In the genomic region with DNA sequence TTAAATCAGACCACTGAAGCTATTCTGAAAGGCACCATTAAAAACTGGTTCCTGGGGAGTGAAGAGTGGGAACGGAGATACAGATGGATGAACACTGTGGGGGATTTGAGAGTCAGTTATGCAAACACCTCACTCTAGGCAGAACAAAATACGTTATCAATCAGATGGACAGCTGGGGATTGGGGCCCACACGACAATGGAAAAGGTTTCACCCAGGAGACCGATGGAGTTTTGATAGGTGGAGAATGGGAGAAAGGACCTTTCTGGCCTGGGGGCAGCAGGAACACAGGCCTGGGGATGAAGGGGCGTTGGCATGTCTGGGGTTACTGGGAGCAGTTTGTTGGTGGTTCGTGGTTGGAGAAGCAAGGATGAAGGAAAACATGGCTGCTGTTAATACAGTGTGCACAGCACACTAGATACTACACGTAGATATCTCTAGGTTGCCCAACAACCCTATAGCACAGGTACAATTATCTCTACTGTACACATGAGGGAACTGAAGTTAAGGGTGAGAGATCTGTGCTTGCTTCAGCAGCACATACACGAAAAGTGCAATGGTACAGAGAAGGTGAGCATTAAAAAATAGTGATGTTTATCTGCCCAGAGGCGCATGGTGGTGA, we compare ENCODE assay signal across 14 cellular contexts. TPM values are rescaled to one million over a fixed set of nuclear protein-coding genes. Genes with fewer than 3 reads are reported as not detected.
DNase-seq lines count a peak whose midpoint lies in the region; ATAC-seq, FAIRE-seq and TF ChIP-seq lines count a peak whose summit lies in the region.
"Had no signal": no experiment of that assay in that cellular context is flagged by ENCODE, and none has a peak within 500 bp of the region (broad histone marks: within the 10 kb centered on the region; RNA-seq: fewer than 3 reads in every experiment).

No MANE protein-coding gene starts in this region.

- no peaks in the 10 kb centered on the region for H3K36me3 ChIP-seq in right atrium auricular region

- H3K4me1 ChIP-seq in right atrium auricular region: peaks cover 0 to 54% of the 10 kb centered on the region in 2 donors

- no peak for FAIRE-seq in RCC 7860 (lab: Jason Lieb, UNC)

- H3K27me3 ChIP-seq in right atrium auricular region: no peaks in the 10 kb centered on the region
- H3K27me3 ChIP-seq: BLaER1 treated with 17β-estradiol and CSF1 and Interleukin-3, amounts not matched to agents 10 nM and 100 nM; esophagus muscularis mucosa had no signal

- intact Hi-C loops in Right ventricle myocardium inferior (cut with DNase I): no loop called here

- H3K4me3 ChIP-seq in right atrium auricular region: no peak overlapping the region
- H3K4me3 ChIP-seq: BLaER1 treated with 17β-estradiol and CSF1 and Interleukin-3, amounts not matched to agents 10 nM and 100 nM; esophagus muscularis mucosa had no signal

- H3K9me3 ChIP-seq in right atrium auricular region: no peaks in the 10 kb centered on the region
- H3K9me3 ChIP-seq: esophagus muscularis mucosa had no signal

- DNase-seq in right atrium auricular region (ENCODE audit: low spot score) (no peak), Right ventricle myocardium inferior (ENCODE audit: missing footprints) (no peak), NCI-H345 treated with DMSO at 0.1 percent for 48 hours (lab: John Stamatoyannopoulos, UW; ENCODE audit: unreplicated experiment) (peak; percentile 37), NOMO-1 treated with DMSO at 0.1 percent for 48 hours (lab: John Stamatoyannopoulos, UW; ENCODE audit: unreplicated experiment) (no peak), GM03348 (ENCODE audit: low spot score) (no peak), RCC 7860 (ENCODE audit: low spot score) (no peak), AG20443 (ENCODE audit: low spot score) (no peak)
- DNase-seq: activated CD4-positive, alpha-beta T cell treated with anti-CD3 and anti-CD28 coated beads, Interleukin-2, amount 10 ng/mL, durations not matched to agents 24 days and 14 days; kidney glomerular epithelial cell; NCI-H1694 treated with DMSO at 0.1 percent for 48 hours; SHP77 treated with DMSO at 0.1 percent for 48 hours had no signal

- ATAC-seq in Right ventricle myocardium inferior: no peak
- peak; percentile 78 for ATAC-seq in GM21737 (IDR thresholded peaks at IDR 0.05; ENCODE audit: unreplicated experiment)

- H3K27ac ChIP-seq in right atrium auricular region: peak overlapping the region; percentile 84 to 91
- H3K27ac ChIP-seq: BLaER1 treated with 17β-estradiol and CSF1 and Interleukin-3, amounts not matched to agents 10 nM and 100 nM had no signal

- no peak for TF ChIP-seq CTCF in right atrium auricular region (IDR thresholded peaks at IDR 0.05)

RNA-seq across cellular contexts. Expression of gene ST6GAL1, which starts 16.5 kb away (rescaled TPM):
- total RNA-seq in right atrium auricular region (10 to 100 TPM; 55.1 to 94.3 TPM), Right ventricle myocardium inferior (77.1 TPM)
